In the genomic region with DNA sequence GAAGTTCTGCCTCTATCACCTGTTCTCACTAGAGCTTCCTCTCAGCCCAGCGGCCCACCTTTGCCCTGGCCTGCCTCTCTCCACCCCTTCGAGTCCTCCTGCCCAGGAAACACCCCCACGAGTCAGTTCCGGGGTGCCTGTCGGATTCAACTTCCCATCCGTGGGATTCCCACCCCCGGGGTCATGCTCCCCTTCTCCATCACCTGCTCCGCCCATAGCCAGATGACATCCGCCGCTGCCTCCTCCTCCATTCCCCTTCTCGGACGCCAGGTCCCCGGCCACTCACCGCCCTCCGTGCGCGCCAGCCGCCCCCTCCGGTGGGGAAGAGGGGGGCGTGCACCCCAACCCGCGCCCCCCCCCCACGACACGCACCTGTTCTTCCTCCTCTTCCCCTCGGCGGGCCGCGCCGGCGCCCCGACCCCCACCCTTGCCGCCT, we compare ENCODE assay signal across 8 cellular contexts. TPM values are rescaled to one million over a fixed set of nuclear protein-coding genes. Genes with fewer than 3 reads are reported as not detected.
DNase-seq lines count a peak whose midpoint lies in the region; ATAC-seq, FAIRE-seq and TF ChIP-seq lines count a peak whose summit lies in the region.

No MANE protein-coding gene starts in this region.

- FAIRE-seq in GM12891 (lab: Jason Lieb, UNC): peak; percentile 82

- TF ChIP-seq RAD21 in HCT116 (IDR thresholded peaks at IDR 0.05; ENCODE audit: low read depth): no peak

- no peak overlapping the region for H2AFZ ChIP-seq in HCT116 (ENCODE audit: low read depth, low read length, poor library complexity, severe bottlenecking)

- peak overlapping the region; percentile 85 for H3K27ac ChIP-seq in HCT116 (ENCODE audit: low read depth, low read length)

- no TSS peak for BruUV-seq in HCT116 (replicated peaks; lab: Mats Ljungman, UMichigan)

- RAD21 ChIA-PET in HCT116 (lab: Charles Lee; ENCODE audit: low non-redundant PET in 1 of 2, low total read pairs in 2 of 2, uncharacterized antibody in 2 of 2, unreplicated experiment in 2 of 2): no interaction called here

- peak; percentile 57 for ATAC-seq in HCT116
- peak; percentile 58 for ATAC-seq in effector memory CD8-positive, alpha-beta T cell (replicated peaks)

- peak; percentile 32 for DNase-seq in GM12891 (ENCODE audit: insufficient read length, low spot score)
- DNase-seq in HCT116 (ENCODE audit: low read depth, low spot score): no peak
- DNase-seq in NCI-H1105 treated with DMSO at 0.1 percent for 48 hours (lab: John Stamatoyannopoulos, UW): peak; percentile 51
- peak; percentile 84 for DNase-seq in activated CD8-positive, alpha-beta memory T cell treated with anti-CD3 and anti-CD28 coated beads for 24 hours
- DNase-seq in effector memory CD8-positive, alpha-beta T cell: peak; percentile 54 to 60 (median 56)
- DNase-seq in stimulated activated CD8-positive, alpha-beta memory T cell treated with anti-CD3 and anti-CD28 coated beads, Interleukin-2, amount 100 ng/mL, for 48 hours (ENCODE audit: low read depth in 2 of 2): peak; percentile 51 to 54
- DNase-seq in NCI-H446 (lab: John Stamatoyannopoulos, UW): no peak

- H3K4me3 ChIP-seq in HCT116 (replicated peaks in 1 of 2; ENCODE audit: low read depth in 1 of 2, low read length in 2 of 2): peak overlapping the region; percentile 87 to 90
- H3K4me3 ChIP-seq in mononuclear cell (ENCODE audit: low read length): peak overlapping the region; percentile 77

- POLR2A ChIA-PET in HCT116 (lab: Charles Lee): no interaction called here

- peak overlapping the region; percentile 84 to 93 for H3K27ac Mint-ChIP-seq in effector memory CD8-positive, alpha-beta T cell

- peaks cover 23% of the 10 kb centered on the region for H3K36me3 Mint-ChIP-seq in effector memory CD8-positive, alpha-beta T cell (ENCODE audit: insufficient read depth)

- H3K4me1 Mint-ChIP-seq in effector memory CD8-positive, alpha-beta T cell (ENCODE audit: low read depth in 2 of 2): peaks cover 26 to 33% of the 10 kb centered on the region in 2 donors

- peaks cover 51% of the 10 kb centered on the region for H3K79me2 ChIP-seq in HCT116 (ENCODE audit: insufficient read depth, low read length)

- CTCF ChIA-PET in HCT116 (lab: Charles Lee): interaction anchor here (0.6 to 0.7 kb wide), 2 partner anchors 40 to 65 kb away, joined by 3 read pairs; no protein-coding TSS in a partner anchor

- no peaks in the 10 kb centered on the region for H3K36me3 ChIP-seq in HCT116 (ENCODE audit: control insufficient read depth in 1 of 2, insufficient read depth in 2 of 2, low read length in 2 of 2)

- intact Hi-C loops in HCT116 (cut with micrococcal nuclease): no loop called here

- TF ChIP-seq CTCF in HCT116 (IDR thresholded peaks at IDR 0.05 in 2 of 3, conservative IDR thresholded peaks at IDR 0.05 in 1 of 3; ENCODE audit: borderline replicate concordance in 1 of 3, insufficient read depth in 1 of 3, low read depth in 2 of 3, low read length in 2 of 3): no peak

- H3K27me3 Mint-ChIP-seq in effector memory CD8-positive, alpha-beta T cell: no peaks in the 10 kb centered on the region

- no peaks in the 10 kb centered on the region for H4K20me1 ChIP-seq in HCT116 (ENCODE audit: insufficient read depth)

- H3K9me3 ChIP-seq in HCT116 (ENCODE audit: control insufficient read depth in 1 of 2, insufficient read depth in 1 of 2, low read depth in 1 of 2, low read length in 2 of 2) (no peaks in the 10 kb centered on the region), mononuclear cell (ENCODE audit: low read depth, low read length) (no peaks in the 10 kb centered on the region)

- peak overlapping the region; percentile 80 for H3K9ac ChIP-seq in HCT116 (ENCODE audit: low read length)

- TF ChIP-seq POLR2A in GM12891 (IDR thresholded peaks at IDR 0.05; ENCODE audit: low read depth, low read length): peak; percentile 20; the same call in 1 of the 2 replicates
- TF ChIP-seq POLR2A in HCT116 (IDR thresholded peaks at IDR 0.05; ENCODE audit: borderline replicate concordance, extremely low read depth, insufficient read depth, insufficient read length): no peak

- peaks cover 10 to 33% of the 10 kb centered on the region in 2 experiments; a peak in 3 of 4 replicates for H3K4me1 ChIP-seq in HCT116 (ENCODE audit: control insufficient read depth in 1 of 2, insufficient read depth in 2 of 2, low read length in 2 of 2)
- H3K4me1 ChIP-seq in mononuclear cell (ENCODE audit: insufficient read depth, low read length): peaks cover 38% of the 10 kb centered on the region

- H3K9me3 Mint-ChIP-seq in effector memory CD8-positive, alpha-beta T cell: no peaks in the 10 kb centered on the region

- H3K4me3 Mint-ChIP-seq in effector memory CD8-positive, alpha-beta T cell: peak overlapping the region; percentile 91 to 96

- H3K9me2 ChIP-seq in HCT116 (ENCODE audit: insufficient read depth): no peaks in the 10 kb centered on the region

- no peaks in the 10 kb centered on the region for H3K27me3 ChIP-seq in HCT116 (ENCODE audit: insufficient read depth, low read length)
- no peaks in the 10 kb centered on the region for H3K27me3 ChIP-seq in mononuclear cell (ENCODE audit: insufficient read depth, low read length)

- peak overlapping the region; percentile 90 for H3K4me2 ChIP-seq in HCT116 (ENCODE audit: low read length)

TF ChIP-seq in GM12891, 5 proteins besides CTCF, POLR2A, EP300 and RAD21:
- TF ChIP-seq POU2F2 (IDR thresholded peaks at IDR 0.05; ENCODE audit: low read depth, low read length): no peak
- no peak for TF ChIP-seq PAX5 (IDR thresholded peaks at IDR 0.05; ENCODE audit: insufficient read depth, low read length, severe bottlenecking)
- TF ChIP-seq SPI1 (IDR thresholded peaks at IDR 0.05; ENCODE audit: low read depth, low read length): no peak
- no peak for TF ChIP-seq TAF1 (IDR thresholded peaks at IDR 0.05; ENCODE audit: low read depth, low read length)
- TF ChIP-seq POLR2AphosphoS5 (IDR thresholded peaks at IDR 0.05; ENCODE audit: low read depth, low read length): no peak
TF ChIP-seq in GM12891: peak in this region for 0.

TF ChIP-seq in HCT116, 20 proteins besides CTCF, POLR2A, EP300 and RAD21:
- TF ChIP-seq SIN3A (IDR thresholded peaks at IDR 0.05; ENCODE audit: low read depth) (no peak), MAX (IDR thresholded peaks at IDR 0.05) (peak; percentile 27; the same call in 1 of the 2 replicates)
TF ChIP-seq in HCT116: peak in this region for 1.

RNA-seq across cellular contexts. Expression of gene SPPL3, which starts 0.8 kb away (rescaled TPM):
- polyA plus RNA-seq in GM12891 (2012; ENCODE audit: low read depth, missing spikeins): 11.1 TPM
- total RNA-seq in HCT116 (2021; ENCODE audit: unreplicated experiment): 39.7 TPM
- polyA plus RNA-seq in HCT116 (2012): 24.3 and 28.6 TPM in 2 replicates
- 44.5 TPM for total RNA-seq in mononuclear cell

Comparison
In these comparisons a context has a peak if more than half of its experiments do, and no peak if none do; other contexts are left out.
1. DNase-seq: peak in GM12891 (single experiment), NCI-H1105 treated with DMSO at 0.1 percent for 48 hours (single experiment), activated CD8-positive, alpha-beta memory T cell treated with anti-CD3 and anti-CD28 coated beads for 24 hours (single experiment), effector memory CD8-positive, alpha-beta T cell (3 of 3) and stimulated activated CD8-positive, alpha-beta memory T cell treated with anti-CD3 and anti-CD28 coated beads, Interleukin-2, amount 100 ng/mL, for 48 hours (2 of 2); none in HCT116 (single experiment) and NCI-H446 (0 of 2).